Comparison of ENCODE assay signal across 1 cellular context in genomic region chr12:48980389-48980952, GRCh38.
A peak's percentile ranks its signal among the peaks of the same experiment; 100 is the strongest.
TF ChIP-seq lines count a peak whose summit lies in the region.

No MANE protein-coding gene starts in this region.

TF ChIP-seq in H1, 55 proteins besides CTCF, POLR2A, EP300 and RAD21:
- TF ChIP-seq ASH2L (IDR thresholded peaks at IDR 0.05; ENCODE audit: low read length) (peak; percentile 31), PHF8 (conservative IDR thresholded peaks at IDR 0.05; ENCODE audit: low read depth, low read length) (no peak), CTBP2 (IDR thresholded peaks at IDR 0.05; ENCODE audit: borderline replicate concordance, insufficient read depth, insufficient read length, low read length) (peak; percentile 29), CEBPB (IDR thresholded peaks at IDR 0.05; ENCODE audit: low read depth, low read length) (no peak), HDAC2 (IDR thresholded peaks at IDR 0.05; ENCODE audit: borderline replicate concordance in 1 of 2, low read depth in 2 of 2, low read length in 2 of 2) (no peak), MAX (IDR thresholded peaks at IDR 0.05) (0 out of 2 replicates have a peak, but pooled peaks have one; percentile 32), RNF2 (IDR thresholded peaks at IDR 0.05; ENCODE audit: borderline replicate concordance, low read depth, low read length, missing control alignments, poor library complexity, severe bottlenecking) (peak; percentile 54)
